ENCODE assay signal across 25 cellular contexts in genomic region chr22:42052765-42053164, GRCh38. TPM values are rescaled to one million over a fixed set of nuclear protein-coding genes. Genes with fewer than 3 reads are reported as not detected.
"Had no signal": no experiment of that assay in that cellular context is flagged by ENCODE, and none has a peak within 500 bp of the region (broad histone marks: within the 10 kb centered on the region; RNA-seq: fewer than 3 reads in every experiment).

No MANE protein-coding gene starts in this region.

- H2AFZ ChIP-seq: PC-9 had no signal

- H3K27ac Mint-ChIP-seq: activated CD4-positive, alpha-beta T cell treated with anti-CD3 and anti-CD28 coated beads, Interleukin-2, amount 10 ng/mL, durations not matched to agents 24 days and 14 days; activated CD8-positive, alpha-beta memory T cell treated with anti-CD3 and anti-CD28 coated beads, Interleukin-2, amount 10 ng/mL, durations not matched to agents 7 days and 5 days; activated naive CD4-positive, alpha-beta T cell treated with anti-CD3 and anti-CD28 coated beads, Interleukin-2, amount 50 U/mL, for 24 hours; activated T-cell treated with anti-CD3 and anti-CD28 coated beads, Interleukin-2, amount 50 U/mL, for 24 hours; activated T-helper 1 cell treated with anti-CD3 and anti-CD28 coated beads, Interleukin-12 subunit alpha, Interleukin-12 subunit beta, Interleukin-2, Interleukin-4 antibody, amounts not matched to agents 30 ng/mL and 10 ng/mL and 1 ng/mL, durations not matched to agents 14 hours and 24 hours and 36 hours; T-helper 1 cell treated with Interleukin-12 subunit alpha and Interleukin-12 subunit beta and Interleukin-4 antibody, amounts not matched to agents 30 μg/mL and 1 μg/mL, for 36 hours had no signal

- H3K36me3 ChIP-seq: breast epithelium had no signal

- H3K4me3 ChIP-seq: breast epithelium, PC-9 had no signal

- H3K4me2 ChIP-seq: PC-9 had no signal

- H3K4me3 Mint-ChIP-seq: activated B cell treated with CpG ODN at 0.5 μM for 24 hours; activated CD4-positive, alpha-beta T cell treated with anti-CD3 and anti-CD28 coated beads, Interleukin-2, amount 10 ng/mL, durations not matched to agents 24 days and 14 days; activated CD8-positive, alpha-beta memory T cell treated with anti-CD3 and anti-CD28 coated beads, Interleukin-2, amount 10 ng/mL, durations not matched to agents 7 days and 5 days; activated naive CD4-positive, alpha-beta T cell treated with anti-CD3 and anti-CD28 coated beads, Interleukin-2, amount 50 U/mL, for 24 hours; activated T-cell treated with anti-CD3 and anti-CD28 coated beads, Interleukin-2, amount 50 U/mL, for 24 hours; activated T-helper 1 cell treated with anti-CD3 and anti-CD28 coated beads, Interleukin-12 subunit alpha, Interleukin-12 subunit beta, Interleukin-2, Interleukin-4 antibody, amounts not matched to agents 30 ng/mL and 10 ng/mL and 1 ng/mL, durations not matched to agents 14 hours and 24 hours and 36 hours; T-helper 1 cell treated with Interleukin-12 subunit alpha and Interleukin-12 subunit beta and Interleukin-4 antibody, amounts not matched to agents 30 μg/mL and 1 μg/mL, for 36 hours had no signal

- H3K4me1 ChIP-seq: breast epithelium had no signal

- H3K27me3 ChIP-seq: breast epithelium had no signal

- ATAC-seq: activated CD8-positive, alpha-beta memory T cell treated with anti-CD3 and anti-CD28 coated beads, Interleukin-2, amount 10 ng/mL, durations not matched to agents 7 days and 5 days had no signal

- H3K27ac ChIP-seq: breast epithelium, PC-9 had no signal

- H3K27me3 Mint-ChIP-seq: activated B cell treated with CpG ODN at 0.5 μM for 24 hours; activated CD4-positive, alpha-beta T cell treated with anti-CD3 and anti-CD28 coated beads, Interleukin-2, amount 10 ng/mL, durations not matched to agents 24 days and 14 days; activated CD8-positive, alpha-beta memory T cell treated with anti-CD3 and anti-CD28 coated beads, Interleukin-2, amount 10 ng/mL, durations not matched to agents 7 days and 5 days; activated naive CD4-positive, alpha-beta T cell treated with anti-CD3 and anti-CD28 coated beads, Interleukin-2, amount 50 U/mL, for 24 hours; activated T-cell treated with anti-CD3 and anti-CD28 coated beads, Interleukin-2, amount 50 U/mL, for 24 hours had no signal

- DNase-seq: activated B cell treated with CpG ODN at 0.5 μM for 24 hours; activated CD4-positive, alpha-beta T cell treated with anti-CD3 and anti-CD28 coated beads for 1 hour; activated CD4-positive, alpha-beta T cell treated with anti-CD3 and anti-CD28 coated beads, Interleukin-2, amount 10 ng/mL, durations not matched to agents 24 days and 14 days; activated CD4-positive, alpha-beta T cell treated with anti-CD3 and anti-CD28 coated beads, Interleukin-2, amount 50 U/mL, for 48 hours; activated CD8-positive, alpha-beta memory T cell treated with anti-CD3 and anti-CD28 coated beads, Interleukin-2, amount 10 ng/mL, durations not matched to agents 7 days and 5 days; activated effector memory CD4-positive, alpha-beta T cell treated with Interleukin-2 at 50 U/mL for 16 hours; activated naive CD4-positive, alpha-beta T cell; activated T-cell treated with anti-CD3 and anti-CD28 coated beads, Interleukin-2, amount 50 U/mL, for 24 hours; aorta; IMR-90; KG1; NCI-H1105 treated with DMSO at 0.1 percent for 48 hours; NCI-H1436 treated with DMSO at 0.1 percent for 48 hours; NCI-H187; NCI-H2081; NCI-H524; PC-9; SHP77 treated with DMSO at 0.1 percent for 48 hours; T1000 had no signal

- H3K4me1 Mint-ChIP-seq: activated CD4-positive, alpha-beta T cell treated with anti-CD3 and anti-CD28 coated beads, Interleukin-2, amount 10 ng/mL, durations not matched to agents 24 days and 14 days; activated CD8-positive, alpha-beta memory T cell treated with anti-CD3 and anti-CD28 coated beads, Interleukin-2, amount 10 ng/mL, durations not matched to agents 7 days and 5 days; activated naive CD4-positive, alpha-beta T cell treated with anti-CD3 and anti-CD28 coated beads, Interleukin-2, amount 50 U/mL, for 24 hours had no signal

RNA-seq across cellular contexts. Expression of gene WBP2NL, which starts 54.2 kb away (rescaled TPM):
- total RNA-seq: IMR-90, LHCN-M2, SK-MEL-5 had no signal
- polyA plus RNA-seq: IMR-90 had no signal
